Comparison of ENCODE assay signal across 10 cellular contexts in the genomic region with DNA sequence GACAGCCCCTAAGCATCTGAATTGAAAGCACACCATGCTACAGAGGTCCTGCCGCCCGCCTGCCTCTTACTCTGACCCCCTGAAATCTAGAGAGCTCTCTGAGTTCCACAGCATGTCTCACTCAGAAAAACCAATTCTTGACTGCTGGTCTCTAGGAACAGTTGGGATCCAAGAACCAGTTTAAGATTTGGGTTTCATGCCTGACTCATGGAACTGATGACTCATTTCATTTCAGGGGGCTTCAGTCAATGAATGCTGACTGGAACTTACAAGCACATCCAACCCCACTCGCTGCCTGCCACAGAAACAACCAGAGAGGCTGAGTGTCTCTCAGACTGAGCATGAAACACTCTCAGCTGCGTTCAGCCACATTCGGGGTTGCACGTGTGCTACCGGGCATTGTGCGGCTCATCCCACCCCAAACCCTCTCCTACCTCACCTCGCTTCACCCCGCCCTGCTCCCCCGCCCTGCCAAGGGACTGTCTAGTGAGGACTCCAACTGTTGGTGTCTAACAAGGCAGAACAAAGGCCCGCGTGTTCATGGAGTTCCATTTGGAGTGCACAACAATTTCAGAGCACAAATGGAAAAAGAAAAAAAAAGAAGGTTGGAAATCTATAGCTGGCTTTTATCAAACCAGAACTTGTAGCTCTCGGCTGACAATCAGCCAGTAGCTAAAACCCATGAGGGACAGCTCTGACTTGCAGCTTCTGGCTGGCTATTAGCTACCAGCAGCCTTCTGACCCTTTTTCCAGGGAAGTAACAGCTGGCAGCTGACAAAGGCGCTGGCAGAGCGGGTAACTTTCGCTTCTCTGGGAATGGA. TPM values are rescaled to one million over a fixed set of nuclear protein-coding genes. Genes with fewer than 3 reads are reported as not detected.
DNase-seq lines count a peak whose midpoint lies in the region; ATAC-seq and TF ChIP-seq lines count a peak whose summit lies in the region.
"Had no signal": no experiment of that assay in that cellular context is flagged by ENCODE, and none has a peak within 500 bp of the region (broad histone marks: within the 10 kb centered on the region; RNA-seq: fewer than 3 reads in every experiment).

No MANE protein-coding gene starts in this region.

- TF ChIP-seq EP300 in tibial nerve (IDR thresholded peaks at IDR 0.05), result no peak

- peak overlapping the region; percentile 24 for H3K4me3 ChIP-seq in brain microvascular endothelial cell (ENCODE audit: low read depth, low read length)
- H3K4me3 ChIP-seq in left lung, result no peak overlapping the region
- H3K4me3 ChIP-seq in tibial nerve, result peak overlapping the region; percentile 2 to 37 (median 14)

- H3K4me3 Mint-ChIP-seq in activated CD4-positive, alpha-beta T cell treated with anti-CD3 and anti-CD28 coated beads for 36 hours, result no peak overlapping the region
- no peak overlapping the region for H3K4me3 Mint-ChIP-seq in activated CD4-positive, alpha-beta T cell treated with anti-CD3 and anti-CD28 coated beads, Interleukin-2, amount 10 ng/mL, durations not matched to agents 24 days and 14 days
- H3K4me3 Mint-ChIP-seq in activated T-helper 1 cell treated with anti-CD3 and anti-CD28 coated beads, Interleukin-12 subunit alpha, Interleukin-12 subunit beta, Interleukin-2, Interleukin-4 antibody, amounts not matched to agents 30 ng/mL and 10 ng/mL and 1 ng/mL, durations not matched to agents 14 hours and 24 hours and 36 hours, result no peak overlapping the region

- H3K4me1 Mint-ChIP-seq in activated CD4-positive, alpha-beta T cell treated with anti-CD3 and anti-CD28 coated beads for 36 hours, result peaks cover 5% of the 10 kb centered on the region
- H3K4me1 Mint-ChIP-seq in activated CD4-positive, alpha-beta T cell treated with anti-CD3 and anti-CD28 coated beads, Interleukin-2, amount 10 ng/mL, durations not matched to agents 24 days and 14 days, result no peaks in the 10 kb centered on the region
- no peaks in the 10 kb centered on the region for H3K4me1 Mint-ChIP-seq in activated T-helper 1 cell treated with anti-CD3 and anti-CD28 coated beads, Interleukin-12 subunit alpha, Interleukin-12 subunit beta, Interleukin-2, Interleukin-4 antibody, amounts not matched to agents 30 ng/mL and 10 ng/mL and 1 ng/mL, durations not matched to agents 14 hours and 24 hours and 36 hours (ENCODE audit: low read depth)

- H3K27me3 ChIP-seq in brain microvascular endothelial cell (replicated peaks) (no peaks in the 10 kb centered on the region), left lung (no peaks in the 10 kb centered on the region), tibial nerve (no peaks in the 10 kb centered on the region)

- CTCF ChIA-PET in activated CD4-positive, alpha-beta T cell treated with anti-CD3 and anti-CD28 coated beads for 36 hours (lab: Charles Lee), result interaction anchor here (0.6 to 1.0 kb wide), 2 partner anchors 38 to 418 kb away, joined by 3 read pairs; no protein-coding TSS in a partner anchor

- intact Hi-C loops in activated CD4-positive, alpha-beta T cell treated with anti-CD3 and anti-CD28 coated beads for 36 hours (cut with DNase I, micrococcal nuclease), result no loop called here
- intact Hi-C loops in activated CD4-positive, alpha-beta T cell treated with anti-CD3 and anti-CD28 coated beads, Interleukin-2, amount 10 ng/mL, durations not matched to agents 24 days and 14 days (cut with micrococcal nuclease), result no loop called here
- intact Hi-C loops in left lung (cut with DNase I), result no loop called here
- intact Hi-C loops in activated T-helper 1 cell treated with anti-CD3 and anti-CD28 coated beads, Interleukin-12 subunit alpha, Interleukin-12 subunit beta, Interleukin-2, Interleukin-4 antibody, amounts not matched to agents 30 ng/mL and 10 ng/mL and 1 ng/mL, durations not matched to agents 14 hours and 24 hours and 36 hours (cut with micrococcal nuclease), result no loop called here

- H3K36me3 Mint-ChIP-seq in activated CD4-positive, alpha-beta T cell treated with anti-CD3 and anti-CD28 coated beads for 36 hours (ENCODE audit: low read depth), result peaks cover 2% of the 10 kb centered on the region
- H3K36me3 Mint-ChIP-seq in activated CD4-positive, alpha-beta T cell treated with anti-CD3 and anti-CD28 coated beads, Interleukin-2, amount 10 ng/mL, durations not matched to agents 24 days and 14 days (ENCODE audit: low read depth), result peaks cover 1% of the 10 kb centered on the region
- no peaks in the 10 kb centered on the region for H3K36me3 Mint-ChIP-seq in activated T-helper 1 cell treated with anti-CD3 and anti-CD28 coated beads, Interleukin-12 subunit alpha, Interleukin-12 subunit beta, Interleukin-2, Interleukin-4 antibody, amounts not matched to agents 30 ng/mL and 10 ng/mL and 1 ng/mL, durations not matched to agents 14 hours and 24 hours and 36 hours (ENCODE audit: low read depth)

- peak; percentile 33 for ATAC-seq in activated CD4-positive, alpha-beta T cell treated with anti-CD3 and anti-CD28 coated beads for 36 hours
- peak; percentile 63 for ATAC-seq in left lung

- H3K36me3 ChIP-seq in brain microvascular endothelial cell (replicated peaks), result no peaks in the 10 kb centered on the region
- H3K36me3 ChIP-seq in left lung, result no peaks in the 10 kb centered on the region
- H3K36me3 ChIP-seq in tibial nerve, result no peaks in the 10 kb centered on the region

- WGBS in tibial nerve, 2 donors, result 29 to 33% methylated on average over 17 of the region's 17 CpGs

- TF ChIP-seq CTCF in brain microvascular endothelial cell (IDR thresholded peaks at IDR 0.05; ENCODE audit: low read depth, low read length, missing control alignments) (no peak), left lung (IDR thresholded peaks at IDR 0.05) (no peak), tibial nerve (IDR thresholded peaks at IDR 0.05) (no peak), GM10266 (IDR thresholded peaks at IDR 0.05; ENCODE audit: control insufficient read depth, insufficient read depth, low read depth, missing control alignments) (no peak)

- H3K9me3 Mint-ChIP-seq in activated CD4-positive, alpha-beta T cell treated with anti-CD3 and anti-CD28 coated beads for 36 hours (ENCODE audit: low read depth), result peaks cover 5% of the 10 kb centered on the region
- peaks cover 4% of the 10 kb centered on the region for H3K9me3 Mint-ChIP-seq in activated CD4-positive, alpha-beta T cell treated with anti-CD3 and anti-CD28 coated beads, Interleukin-2, amount 10 ng/mL, durations not matched to agents 24 days and 14 days
- no peaks in the 10 kb centered on the region for H3K9me3 Mint-ChIP-seq in activated T-helper 1 cell treated with anti-CD3 and anti-CD28 coated beads, Interleukin-12 subunit alpha, Interleukin-12 subunit beta, Interleukin-2, Interleukin-4 antibody, amounts not matched to agents 30 ng/mL and 10 ng/mL and 1 ng/mL, durations not matched to agents 14 hours and 24 hours and 36 hours

- POLR2A ChIA-PET in activated CD4-positive, alpha-beta T cell treated with anti-CD3 and anti-CD28 coated beads for 36 hours (lab: Charles Lee), result no interaction called here

- no peaks in the 10 kb centered on the region for H3K27me3 Mint-ChIP-seq in activated CD4-positive, alpha-beta T cell treated with anti-CD3 and anti-CD28 coated beads for 36 hours
- no peaks in the 10 kb centered on the region for H3K27me3 Mint-ChIP-seq in activated CD4-positive, alpha-beta T cell treated with anti-CD3 and anti-CD28 coated beads, Interleukin-2, amount 10 ng/mL, durations not matched to agents 24 days and 14 days
- H3K27me3 Mint-ChIP-seq in activated T-helper 1 cell treated with anti-CD3 and anti-CD28 coated beads, Interleukin-12 subunit alpha, Interleukin-12 subunit beta, Interleukin-2, Interleukin-4 antibody, amounts not matched to agents 30 ng/mL and 10 ng/mL and 1 ng/mL, durations not matched to agents 14 hours and 24 hours and 36 hours (ENCODE audit: insufficient read depth), result peaks cover 4% of the 10 kb centered on the region

- H3K27ac ChIP-seq in brain microvascular endothelial cell (no peak overlapping the region), left lung (peak overlapping the region; percentile 57 to 60), tibial nerve (peak overlapping the region in 3 of 4 donors; percentile 30 to 81 (median 79))

- H3K9me3 ChIP-seq in left lung (peaks cover 0 to 5% of the 10 kb centered on the region in 2 donors), tibial nerve (peaks cover 0 to 9% (median 0%) of the 10 kb centered on the region in 4 donors)

- H3K4me1 ChIP-seq in left lung, result peaks cover 0 to 10% of the 10 kb centered on the region in 2 donors
- H3K4me1 ChIP-seq in tibial nerve, result peaks cover 0 to 34% (median 2%) of the 10 kb centered on the region in 4 donors

- TF ChIP-seq POLR2A in tibial nerve (IDR thresholded peaks at IDR 0.05), result no peak

- no peak overlapping the region for H3K27ac Mint-ChIP-seq in activated CD4-positive, alpha-beta T cell treated with anti-CD3 and anti-CD28 coated beads for 36 hours
- H3K27ac Mint-ChIP-seq in activated CD4-positive, alpha-beta T cell treated with anti-CD3 and anti-CD28 coated beads, Interleukin-2, amount 10 ng/mL, durations not matched to agents 24 days and 14 days, result no peak overlapping the region
- H3K27ac Mint-ChIP-seq in activated T-helper 1 cell treated with anti-CD3 and anti-CD28 coated beads, Interleukin-12 subunit alpha, Interleukin-12 subunit beta, Interleukin-2, Interleukin-4 antibody, amounts not matched to agents 30 ng/mL and 10 ng/mL and 1 ng/mL, durations not matched to agents 14 hours and 24 hours and 36 hours, result no peak overlapping the region

- DNase-seq in activated CD4-positive, alpha-beta T cell treated with anti-CD3 and anti-CD28 coated beads for 36 hours, result no peak
- no peak for DNase-seq in activated CD4-positive, alpha-beta T cell treated with anti-CD3 and anti-CD28 coated beads, Interleukin-2, amount 10 ng/mL, durations not matched to agents 24 days and 14 days
- DNase-seq in brain microvascular endothelial cell (peak; percentile 24), left lung (no peak), tibial nerve (ENCODE audit: low spot score in 2 of 2) (no peak), GM10266 (ENCODE audit: extremely low spot score) (no peak), NCI-H1930 (lab: John Stamatoyannopoulos, UW) (no peak)
- DNase-seq in activated T-helper 1 cell treated with anti-CD3 and anti-CD28 coated beads, Interleukin-12 subunit alpha, Interleukin-12 subunit beta, Interleukin-2, Interleukin-4 antibody, amounts not matched to agents 30 ng/mL and 10 ng/mL and 1 ng/mL, durations not matched to agents 14 hours and 24 hours and 36 hours (ENCODE audit: low spot score), result no peak
- DNase-seq: ACHN, NCI-H1417 treated with DMSO at 0.1 percent for 48 hours had no signal

- in situ Hi-C loops in brain microvascular endothelial cell (cut with HindIII; ENCODE audit: low pct_ligation_motif_present, low sequenced_read_pairs), result no loop called here

RNA-seq across cellular contexts. Expression of a gene that starts 20.0 kb away (rescaled TPM):
- 10 to 100 TPM; 32.7 to 43.8 TPM for total RNA-seq in activated CD4-positive, alpha-beta T cell treated with anti-CD3 and anti-CD28 coated beads for 36 hours
- total RNA-seq in activated CD4-positive, alpha-beta T cell treated with anti-CD3 and anti-CD28 coated beads, Interleukin-2, amount 10 ng/mL, durations not matched to agents 24 days and 14 days, result 17.7 and 19.8 TPM in 2 replicates
- total RNA-seq in left lung (10 to 100 TPM; 25.6 to 26.2 TPM), tibial nerve (10 to 100 TPM; 17.2 to 30.6 (median 19.7) TPM)
- total RNA-seq in activated T-helper 1 cell treated with anti-CD3 and anti-CD28 coated beads, Interleukin-12 subunit alpha, Interleukin-12 subunit beta, Interleukin-2, Interleukin-4 antibody, amounts not matched to agents 30 ng/mL and 10 ng/mL and 1 ng/mL, durations not matched to agents 14 hours and 24 hours and 36 hours, result 17.4 and 18.5 TPM in 2 replicates

Comparison
In these comparisons a context has a peak if more than half of its experiments do, and no peak if none do; other contexts are left out.
1. H3K4me3 ChIP-seq: peak in brain microvascular endothelial cell (single experiment) and tibial nerve (4 of 4); none in left lung (0 of 2).